In the genomic region with DNA sequence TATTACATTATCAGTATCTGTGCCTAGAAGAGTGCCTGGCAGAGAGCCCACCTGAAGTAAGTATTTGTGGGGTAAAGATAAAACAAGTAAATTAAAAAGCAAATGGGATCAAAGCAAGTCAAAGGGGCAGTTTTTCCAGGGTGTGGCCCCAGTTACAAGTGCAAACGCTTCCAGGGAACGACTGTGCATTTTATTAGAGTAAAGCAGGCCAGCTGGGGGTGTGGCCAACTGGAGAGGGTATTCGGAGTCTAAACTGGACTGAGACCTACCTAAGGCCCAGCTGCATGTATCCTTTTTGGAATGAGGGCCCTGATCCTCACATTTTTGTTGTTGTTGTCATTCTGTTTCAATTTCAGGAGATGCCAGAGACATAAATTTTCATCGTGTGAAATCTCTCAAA, we compare ENCODE assay signal across 5 cellular contexts. TPM values are rescaled to one million over a fixed set of nuclear protein-coding genes. Genes with fewer than 3 reads are reported as not detected.
DNase-seq lines count a peak whose midpoint lies in the region; ATAC-seq, FAIRE-seq and TF ChIP-seq lines count a peak whose summit lies in the region.
"Not testable (repeated sequence)": the region's sequence is repeated elsewhere in the genome, so short reads cannot be mapped to it uniquely, and the experiment has no call there.

No MANE protein-coding gene starts in this region.

- TF ChIP-seq RAD21 in HepG2 (CRISPR knock-in tag; IDR thresholded peaks at IDR 0.05): not testable (repeated sequence)

- not testable (repeated sequence) for H3K36me3 ChIP-seq in astrocyte (ENCODE audit: insufficient read depth, low read length); endothelial cell of umbilical vein (ENCODE audit: control insufficient read depth in 2 of 2, extremely low read depth in 1 of 2, insufficient read depth in 2 of 2, low read length in 2 of 2); HepG2 (replicated peaks in 1 of 2; ENCODE audit: control insufficient read depth in 1 of 2, insufficient read depth in 2 of 2, low read length in 2 of 2)

- not testable (repeated sequence) for H3K4me1 Mint-ChIP-seq in HFFc6 (ENCODE audit: low read depth); astrocyte (ENCODE audit: low read depth, unreplicated experiment); progenitor cell of endocrine pancreas (ENCODE audit: low read depth)

- not testable (repeated sequence) for ATAC-seq in HepG2

- TF ChIP-seq EP300 in HepG2 (IDR thresholded peaks at IDR 0.05; ENCODE audit: low read depth in 2 of 2, low read length in 2 of 2); HepG2 (CRISPR knock-in tag; IDR thresholded peaks at IDR 0.05; ENCODE audit: borderline replicate concordance): not testable (repeated sequence)

- H3K27ac ChIP-seq in astrocyte (ENCODE audit: low read depth, low read length); endothelial cell of umbilical vein (ENCODE audit: insufficient read depth, low read depth, low read length); HepG2 (ENCODE audit: extremely low read length, insufficient read depth, low read length): not testable (repeated sequence)

- H3K4me1 ChIP-seq in astrocyte (ENCODE audit: insufficient read depth, low read length); endothelial cell of umbilical vein (ENCODE audit: control insufficient read depth, extremely low read depth, insufficient read depth, low read length); HepG2 (ENCODE audit: insufficient read depth, low read length): not testable (repeated sequence)

- intact Hi-C loops in endothelial cell of umbilical vein (cut with micrococcal nuclease); HepG2 (cut with micrococcal nuclease; ENCODE audit: unreplicated experiment): not testable (repeated sequence)

- not testable (repeated sequence) for H3K79me2 ChIP-seq in astrocyte (ENCODE audit: insufficient read depth, low read length); endothelial cell of umbilical vein (ENCODE audit: control insufficient read depth, insufficient read depth, low read length); HepG2 (ENCODE audit: insufficient read depth, low read length)

- CTCF ChIA-PET in endothelial cell of umbilical vein (lab: Charles Lee); HepG2 (lab: Yijun Ruan, JAX; ENCODE audit: low intra/inter-chr PET ratio, low total read pairs): not testable (repeated sequence)

- dilution Hi-C loops in endothelial cell of umbilical vein (cut with MboI; ENCODE audit: extremely low pct_ligation_motif_present, low sequenced_read_pairs): not testable (repeated sequence)

- not testable (repeated sequence) for TF ChIP-seq POLR2A in endothelial cell of umbilical vein (IDR thresholded peaks at IDR 0.05; ENCODE audit: low read depth, low read length); HepG2 (IDR thresholded peaks at IDR 0.05; ENCODE audit: insufficient read depth in 1 of 2, low read depth in 2 of 2, low read length in 2 of 2)

- FAIRE-seq in astrocyte (lab: Jason Lieb, UNC) (peak; percentile 90), endothelial cell of umbilical vein (lab: Jason Lieb, UNC) (peak; percentile 67), HepG2 (lab: Jason Lieb, UNC) (peak; percentile 51)

- not testable (repeated sequence) for H3K27me3 Mint-ChIP-seq in HFFc6 (ENCODE audit: insufficient read depth); astrocyte (ENCODE audit: low read depth, unreplicated experiment); progenitor cell of endocrine pancreas

- H3K27ac Mint-ChIP-seq in HFFc6 (peak overlapping the region; percentile 73), progenitor cell of endocrine pancreas (peak overlapping the region; percentile 22)
- H3K27ac Mint-ChIP-seq in astrocyte (ENCODE audit: unreplicated experiment): not testable (repeated sequence)

- H3K9me1 ChIP-seq in endothelial cell of umbilical vein (replicated peaks; ENCODE audit: control insufficient read depth, extremely low read depth, insufficient read depth, low read length): not testable (repeated sequence)

- POLR2A ChIA-PET in endothelial cell of umbilical vein (lab: Charles Lee); HepG2 (lab: Yijun Ruan, JAX): not testable (repeated sequence)

- H4K20me1 ChIP-seq in astrocyte (ENCODE audit: insufficient read depth, low read length); endothelial cell of umbilical vein (replicated peaks; ENCODE audit: control insufficient read depth, extremely low read depth, insufficient read depth, low read length); HepG2 (ENCODE audit: insufficient read depth, low read length): not testable (repeated sequence)

- H3K36me3 Mint-ChIP-seq in HFFc6 (ENCODE audit: low read depth): peaks cover 18% of the 10 kb centered on the region
- H3K36me3 Mint-ChIP-seq in astrocyte (ENCODE audit: low read depth, unreplicated experiment); progenitor cell of endocrine pancreas (ENCODE audit: insufficient read depth): not testable (repeated sequence)

- H3K27me3 ChIP-seq in astrocyte (ENCODE audit: insufficient read depth, low read length); endothelial cell of umbilical vein (ENCODE audit: control insufficient read depth in 2 of 2, insufficient read depth in 2 of 2, low read length in 2 of 2); HepG2 (ENCODE audit: control insufficient read depth in 1 of 2, insufficient read depth in 2 of 2, low read length in 2 of 2): not testable (repeated sequence)

- not testable (repeated sequence) for DNase-seq in HFFc6; astrocyte (ENCODE audit: low read depth); endothelial cell of umbilical vein (ENCODE audit: low read depth, low spot score); HepG2 (ENCODE audit: low spot score); progenitor cell of endocrine pancreas (ENCODE audit: low spot score, unreplicated experiment)

- H3K4me3 ChIP-seq in astrocyte (ENCODE audit: insufficient read depth, low read depth, low read length); endothelial cell of umbilical vein (replicated peaks in 1 of 3; ENCODE audit: insufficient read depth in 1 of 3, low read depth in 1 of 3, low read length in 3 of 3); HepG2 (replicated peaks in 1 of 3; ENCODE audit: insufficient read depth in 1 of 3, low read depth in 2 of 3, low read length in 3 of 3): not testable (repeated sequence)

- not testable (repeated sequence) for BruUV-seq in endothelial cell of umbilical vein (replicated peaks; lab: Mats Ljungman, UMichigan); HepG2 (replicated peaks; lab: Mats Ljungman, UMichigan)

- in situ Hi-C loops in HepG2 (cut with HindIII; ENCODE audit: extremely low pct_ligation_motif_present, low pct_unique_long_range_greater_than_20kb): not testable (repeated sequence)

- H3K9me3 ChIP-seq in astrocyte (ENCODE audit: insufficient read depth, low read depth, low read length); endothelial cell of umbilical vein (replicated peaks; ENCODE audit: control insufficient read depth, insufficient read depth, low read length); HepG2 (ENCODE audit: low read length): not testable (repeated sequence)

- H2AFZ ChIP-seq in astrocyte (ENCODE audit: low read depth, low read length); endothelial cell of umbilical vein (ENCODE audit: low read depth, low read length); HepG2 (ENCODE audit: low read length): not testable (repeated sequence)

- 53% methylated on average over 3 of the region's 4 CpGs for WGBS in HepG2 (ENCODE audit: low lambda C conversion rate)

- not testable (repeated sequence) for H3K9ac ChIP-seq in astrocyte (ENCODE audit: low read length); endothelial cell of umbilical vein (replicated peaks; ENCODE audit: extremely low read depth, insufficient read depth, low read length); HepG2 (ENCODE audit: insufficient read depth, low read depth, low read length)

- not testable (repeated sequence) for TF ChIP-seq CTCF in HFFc6 (IDR thresholded peaks at IDR 0.05); astrocyte (IDR thresholded peaks at IDR 0.05; ENCODE audit: insufficient read depth, low read depth, low read length); endothelial cell of umbilical vein (IDR thresholded peaks at IDR 0.05; ENCODE audit: extremely low read depth in 1 of 2, insufficient read depth in 1 of 2, low read depth in 1 of 2, low read length in 2 of 2); HepG2 (CRISPR knock-in tag; IDR thresholded peaks at IDR 0.05); progenitor cell of endocrine pancreas (IDR thresholded peaks at IDR 0.05; ENCODE audit: unreplicated experiment)

- not testable (repeated sequence) for H3K4me3 Mint-ChIP-seq in HFFc6; astrocyte (ENCODE audit: unreplicated experiment); progenitor cell of endocrine pancreas (ENCODE audit: low read depth)

- not testable (repeated sequence) for H3K4me2 ChIP-seq in astrocyte (ENCODE audit: low read length); endothelial cell of umbilical vein (ENCODE audit: insufficient read depth, low read length); HepG2 (ENCODE audit: low read depth, low read length)

- H3K9me3 Mint-ChIP-seq in HFFc6; astrocyte (ENCODE audit: unreplicated experiment); progenitor cell of endocrine pancreas (ENCODE audit: low read depth): not testable (repeated sequence)

RNA-seq across cellular contexts. Expression of a gene that starts 3.8 kb away (rescaled TPM):
- total RNA-seq in HFFc6 (2021; fragmentation: NEBNext Ultra II Directional; extraction: Animal tissue kit (Norgen Biotek cat#: 25700)): 10 to 100 TPM in 1 of 6 experiments, 1 to 10 TPM in 5; 8.1 to 11.4 (median 9.6) TPM
- total RNA-seq in astrocyte (12.1 and 13.0 TPM in 2 replicates), endothelial cell of umbilical vein (8.8 and 10.3 TPM in 2 replicates), HepG2 (2016; rRNA removed; fragmentation: Illumina TruSeq; extraction: Trizol) (8.7 and 10.4 TPM in 2 replicates), progenitor cell of endocrine pancreas (19.6 and 20.3 TPM in 2 replicates)
- polyA plus RNA-seq in endothelial cell of umbilical vein (7.1 and 7.4 TPM in 2 replicates), HepG2 (2011; rRNA removed) (5.5 and 7.9 TPM in 2 replicates)
- polyA plus RNA-seq in endothelial cell of umbilical vein (2011; cell fraction: cytosol; rRNA removed): 7.6 and 7.7 TPM in 2 replicates
- 27.4 and 29.4 TPM in 2 replicates for polyA plus RNA-seq in endothelial cell of umbilical vein (2011; cell fraction: nucleus; rRNA removed)
- polyA plus RNA-seq in endothelial cell of umbilical vein (2012): 12.1 and 12.3 TPM in 2 replicates
- 5.0 and 5.4 TPM in 2 replicates for polyA minus RNA-seq in endothelial cell of umbilical vein
- 14.4 TPM for polyA minus RNA-seq in endothelial cell of umbilical vein (2011; cell fraction: cytosol; rRNA and poly(A)+ RNA removed)
- 12.0 and 14.9 TPM in 2 replicates for polyA minus RNA-seq in endothelial cell of umbilical vein (2011; cell fraction: nucleus; rRNA and poly(A)+ RNA removed)
- total RNA-seq in HepG2 (2016; cell fraction: cytosol; rRNA removed; fragmentation: Illumina TruSeq; extraction: Trizol; ENCODE audit: low read depth): 4.4 and 4.9 TPM in 2 replicates
- 9.2 TPM in 2 replicates for total RNA-seq in HepG2 (2016; cell fraction: insoluble cytoplasmic fraction; rRNA removed; fragmentation: Illumina TruSeq; extraction: Trizol)
- total RNA-seq in HepG2 (2016; cell fraction: membrane; rRNA removed; fragmentation: Illumina TruSeq; extraction: Trizol): 4.0 and 4.4 TPM in 2 replicates
- total RNA-seq in HepG2 (2016; cell fraction: nucleus; rRNA removed; fragmentation: Illumina TruSeq; extraction: Trizol): 11.7 and 13.9 TPM in 2 replicates
- polyA plus RNA-seq in HepG2 (2011; cell fraction: cytosol; rRNA removed): 3.7 and 3.9 TPM in 2 replicates
- polyA plus RNA-seq in HepG2 (2011; cell fraction: nucleus; rRNA removed): 16.5 and 21.3 TPM in 2 replicates
- 4.7 and 5.2 TPM in 2 replicates for polyA plus RNA-seq in HepG2 (2012)
- 2.4 and 3.0 TPM in 2 replicates for polyA plus RNA-seq in HepG2 (2016; cell fraction: cytosol; fragmentation: Illumina TruSeq; extraction: Trizol; ENCODE audit: low read depth)
- 8.0 and 8.4 TPM in 2 replicates for polyA plus RNA-seq in HepG2 (2016; cell fraction: insoluble cytoplasmic fraction; fragmentation: Illumina TruSeq; extraction: Trizol; ENCODE audit: low read depth)
- polyA plus RNA-seq in HepG2 (2016; cell fraction: membrane; fragmentation: Illumina TruSeq; extraction: Trizol; ENCODE audit: low read depth): 3.5 and 4.1 TPM in 2 replicates
- polyA plus RNA-seq in HepG2 (2016; cell fraction: nucleus; fragmentation: Illumina TruSeq; extraction: Trizol; ENCODE audit: insufficient read depth, low read depth): 8.9 and 10.7 TPM in 2 replicates
- polyA minus RNA-seq in HepG2 (2011; rRNA and poly(A)+ RNA removed; ENCODE audit: low replicate concordance): 7.9 and 8.0 TPM in 2 replicates
- polyA minus RNA-seq in HepG2 (2011; cell fraction: cytosol; rRNA and poly(A)+ RNA removed): 4.4 and 4.9 TPM in 2 replicates
- 33.2 and 34.6 TPM in 2 replicates for polyA minus RNA-seq in HepG2 (2011; cell fraction: nucleus; rRNA and poly(A)+ RNA removed)

RNA-seq across cellular contexts. Expression of a gene that starts 19.6 kb away (rescaled TPM):
- total RNA-seq in HFFc6 (2021; fragmentation: NEBNext Ultra II Directional; extraction: Animal tissue kit (Norgen Biotek cat#: 25700)): 1 to 10 TPM in 1 of 6 experiments, under 1 TPM in 5; 0.33 to 1.0 (median 0.79) TPM
- total RNA-seq in astrocyte (1.2 TPM in 2 replicates), endothelial cell of umbilical vein (0.75 and 0.76 TPM in 2 replicates), HepG2 (2016; rRNA removed; fragmentation: Illumina TruSeq; extraction: Trizol) (0.60 TPM in 1 of 2 replicates, not detected in the other), progenitor cell of endocrine pancreas (1.8 and 2.2 TPM in 2 replicates)
- polyA plus RNA-seq in endothelial cell of umbilical vein (0.22 and 0.25 TPM in 2 replicates), HepG2 (2011; rRNA removed) (0.44 and 0.56 TPM in 2 replicates)
- polyA plus RNA-seq in endothelial cell of umbilical vein (2011; cell fraction: cytosol; rRNA removed): 0.09 and 0.18 TPM in 2 replicates
- 1.8 and 2.8 TPM in 2 replicates for polyA plus RNA-seq in endothelial cell of umbilical vein (2011; cell fraction: nucleus; rRNA removed)
- 0.10 and 0.25 TPM in 2 replicates for polyA plus RNA-seq in endothelial cell of umbilical vein (2012)
- polyA minus RNA-seq in endothelial cell of umbilical vein: 0.34 and 1.4 TPM in 2 replicates
- polyA minus RNA-seq in endothelial cell of umbilical vein (2011; cell fraction: cytosol; rRNA and poly(A)+ RNA removed): not detected
- 1.2 and 1.4 TPM in 2 replicates for polyA minus RNA-seq in endothelial cell of umbilical vein (2011; cell fraction: nucleus; rRNA and poly(A)+ RNA removed)
- not detected in 2 replicates for total RNA-seq in HepG2 (2016; cell fraction: cytosol; rRNA removed; fragmentation: Illumina TruSeq; extraction: Trizol; ENCODE audit: low read depth)
- 0.24 TPM in 1 of 2 replicates, not detected in the other for total RNA-seq in HepG2 (2016; cell fraction: insoluble cytoplasmic fraction; rRNA removed; fragmentation: Illumina TruSeq; extraction: Trizol)
- not detected in 2 replicates for total RNA-seq in HepG2 (2016; cell fraction: membrane; rRNA removed; fragmentation: Illumina TruSeq; extraction: Trizol)
- 0.96 and 1.1 TPM in 2 replicates for total RNA-seq in HepG2 (2016; cell fraction: nucleus; rRNA removed; fragmentation: Illumina TruSeq; extraction: Trizol)
- polyA plus RNA-seq in HepG2 (2011; cell fraction: cytosol; rRNA removed): 0.05 and 0.07 TPM in 2 replicates
- polyA plus RNA-seq in HepG2 (2011; cell fraction: nucleus; rRNA removed): 2.5 and 2.8 TPM in 2 replicates
- polyA plus RNA-seq in HepG2 (2012): 0.19 and 0.40 TPM in 2 replicates
- polyA plus RNA-seq in HepG2 (2016; cell fraction: cytosol; fragmentation: Illumina TruSeq; extraction: Trizol; ENCODE audit: low read depth): not detected in 2 replicates
- not detected in 2 replicates for polyA plus RNA-seq in HepG2 (2016; cell fraction: insoluble cytoplasmic fraction; fragmentation: Illumina TruSeq; extraction: Trizol; ENCODE audit: low read depth)
- polyA plus RNA-seq in HepG2 (2016; cell fraction: membrane; fragmentation: Illumina TruSeq; extraction: Trizol; ENCODE audit: low read depth): not detected in 2 replicates
- 0.80 and 0.98 TPM in 2 replicates for polyA plus RNA-seq in HepG2 (2016; cell fraction: nucleus; fragmentation: Illumina TruSeq; extraction: Trizol; ENCODE audit: insufficient read depth, low read depth)
- 0.72 and 1.5 TPM in 2 replicates for polyA minus RNA-seq in HepG2 (2011; rRNA and poly(A)+ RNA removed; ENCODE audit: low replicate concordance)
- not detected in 2 replicates for polyA minus RNA-seq in HepG2 (2011; cell fraction: cytosol; rRNA and poly(A)+ RNA removed)
- polyA minus RNA-seq in HepG2 (2011; cell fraction: nucleus; rRNA and poly(A)+ RNA removed): 2.6 and 3.0 TPM in 2 replicates
